ENCODE assay signal across 23 cellular contexts in the genomic region with DNA sequence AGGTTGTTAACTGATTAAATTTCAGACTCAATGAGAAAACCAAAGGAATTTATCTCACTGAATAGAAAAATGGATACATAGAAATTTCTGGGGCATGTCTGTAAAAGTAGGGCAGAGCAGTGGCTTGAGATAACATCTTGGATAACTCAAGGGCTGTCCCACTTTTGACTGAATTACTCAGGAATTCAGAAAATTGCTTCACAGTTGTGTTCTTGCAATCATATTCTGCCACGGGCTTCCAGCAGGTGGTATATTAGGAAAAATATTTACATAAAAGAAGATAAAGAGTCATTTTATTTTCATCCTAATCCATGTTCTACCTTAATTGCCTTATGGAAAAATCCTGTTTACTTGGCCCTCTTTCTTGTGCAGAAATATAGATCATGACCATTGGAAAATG.
DNase-seq lines count a peak whose midpoint lies in the region; ATAC-seq lines count a peak whose summit lies in the region.
"Had no signal": no experiment of that assay in that cellular context is flagged by ENCODE, and none has a peak within 500 bp of the region (broad histone marks: within the 10 kb centered on the region; RNA-seq: fewer than 3 reads in every experiment).

No MANE protein-coding gene starts in this region.

- no peak overlapping the region for H4K91ac ChIP-seq in trophoblast cell (ENCODE audit: low read depth, low read length)

- no CpG with 5 or more reads among the region's 1 CpG for WGBS in trophoblast cell (ENCODE audit: extremely low coverage, insufficient coverage, insufficient read length)

- peaks cover 0 to 3% of the 10 kb centered on the region in 2 experiments for H3K4me1 ChIP-seq in trophoblast cell (ENCODE audit: control insufficient read depth in 1 of 2, insufficient read depth in 2 of 2, low read length in 2 of 2)
- H3K4me1 ChIP-seq: BLaER1 had no signal

- no peaks in the 10 kb centered on the region for H3K27me3 ChIP-seq in trophoblast cell (ENCODE audit: insufficient read depth, low read length)
- H3K27me3 ChIP-seq: BLaER1 had no signal

- no peaks in the 10 kb centered on the region for H3K79me2 ChIP-seq in trophoblast cell (ENCODE audit: control insufficient read depth, insufficient read depth, low read length, poor library complexity)

- no peak overlapping the region for H2BK5ac ChIP-seq in trophoblast cell (ENCODE audit: low read depth, low read length, poor library complexity)

- no peak overlapping the region for H4K8ac ChIP-seq in trophoblast cell (ENCODE audit: low read depth, low read length)

- H3K9me3 Mint-ChIP-seq in activated CD4-positive, alpha-beta memory T cell treated with anti-CD3 and anti-CD28 coated beads, Interleukin-2, amount 10 ng/mL, durations not matched to agents 7 days and 5 days, result peaks cover 2% of the 10 kb centered on the region

- H3K23ac ChIP-seq in trophoblast cell (ENCODE audit: low read length), result no peak overlapping the region

- no peak overlapping the region for H4K12ac ChIP-seq in trophoblast cell (ENCODE audit: low read depth, low read length)

- no peaks in the 10 kb centered on the region for H3K9me3 ChIP-seq in trophoblast cell (ENCODE audit: insufficient read depth, low read depth, low read length)
- H3K9me3 ChIP-seq: BLaER1 had no signal

- H3K4me3 ChIP-seq in trophoblast cell (ENCODE audit: low read depth, low read length), result no peak overlapping the region
- H3K4me3 ChIP-seq: BLaER1 had no signal

- peaks cover 10% of the 10 kb centered on the region for H3K27me3 Mint-ChIP-seq in activated CD4-positive, alpha-beta memory T cell treated with anti-CD3 and anti-CD28 coated beads, Interleukin-2, amount 10 ng/mL, durations not matched to agents 7 days and 5 days

- no peak overlapping the region for H3K4me3 Mint-ChIP-seq in activated CD4-positive, alpha-beta memory T cell treated with anti-CD3 and anti-CD28 coated beads, Interleukin-2, amount 10 ng/mL, durations not matched to agents 7 days and 5 days
- H3K4me3 Mint-ChIP-seq: CD4-positive, CD25-positive, alpha-beta regulatory T cell had no signal

- H2AK5ac ChIP-seq in trophoblast cell (ENCODE audit: low read length), result no peak overlapping the region

- in situ Hi-C loops in G401 (cut with HindIII; ENCODE audit: low sequenced_read_pairs), result no loop called here

- H2BK12ac ChIP-seq in trophoblast cell (ENCODE audit: low read length), result no peak overlapping the region

- no peaks in the 10 kb centered on the region for H3K79me1 ChIP-seq in trophoblast cell (ENCODE audit: low read length)

- no peak overlapping the region for H3K27ac ChIP-seq in trophoblast cell (ENCODE audit: low read depth, low read length)
- H3K27ac ChIP-seq: BLaER1 had no signal

- H3K14ac ChIP-seq in trophoblast cell (ENCODE audit: low read length), result no peak overlapping the region

- H2BK120ac ChIP-seq in trophoblast cell (ENCODE audit: insufficient read depth, low read length, poor library complexity), result no peak overlapping the region

- no peak overlapping the region for H3K4ac ChIP-seq in trophoblast cell (ENCODE audit: low read depth, low read length)

- H3K4me1 Mint-ChIP-seq in activated CD4-positive, alpha-beta memory T cell treated with anti-CD3 and anti-CD28 coated beads, Interleukin-2, amount 10 ng/mL, durations not matched to agents 7 days and 5 days, result no peaks in the 10 kb centered on the region
- H3K4me1 Mint-ChIP-seq: CD4-positive, CD25-positive, alpha-beta regulatory T cell had no signal

- H3K36me3 Mint-ChIP-seq in activated CD4-positive, alpha-beta memory T cell treated with anti-CD3 and anti-CD28 coated beads, Interleukin-2, amount 10 ng/mL, durations not matched to agents 7 days and 5 days (ENCODE audit: low read depth), result no peaks in the 10 kb centered on the region

- H3K9ac ChIP-seq in trophoblast cell (ENCODE audit: low read length), result no peak overlapping the region
- H3K9ac ChIP-seq: BLaER1 had no signal

- H3K18ac ChIP-seq in trophoblast cell (ENCODE audit: low read length), result no peak overlapping the region

- ATAC-seq in GM21717 (IDR thresholded peaks at IDR 0.05; ENCODE audit: unreplicated experiment) (no peak), GM19463 (IDR thresholded peaks at IDR 0.05; ENCODE audit: unreplicated experiment) (no peak)
- ATAC-seq: HepG2 had no signal

- DNase-seq in G401 (ENCODE audit: low spot score), result peak; percentile 25
- DNase-seq in NCI-H226, result peak; percentile 31
- DNase-seq in cerebellar cortex (ENCODE audit: low spot score), result peak; percentile 15
- DNase-seq in trophoblast cell, result peak; percentile 41 to 93
- no peak for DNase-seq in activated CD4-positive, alpha-beta memory T cell treated with anti-CD3 and anti-CD28 coated beads, Interleukin-2, amount 10 ng/mL, durations not matched to agents 7 days and 5 days
- DNase-seq: CD4-positive, CD25-positive, alpha-beta regulatory T cell; DMS153; DND-41; Karpas-422; NCI-H1105; NCI-H146; NCI-H1930; NCI-H2107; NCI-H446 treated with DMSO at 0.1 percent for 48 hours; NCI-H526; NCI-H82; NK-92 treated with Interleukin-12 subunit alpha and Interleukin-12 subunit beta, amount 100 ng/mL, for 24 hours; RPMI8226; SHP77 treated with DMSO at 0.1 percent for 48 hours had no signal

- CTCF ChIA-PET in activated CD4-positive, alpha-beta memory T cell treated with anti-CD3 and anti-CD28 coated beads, Interleukin-2, amount 10 ng/mL, durations not matched to agents 7 days and 5 days (lab: Charles Lee), result no interaction called here

- no peak overlapping the region for H3K27ac Mint-ChIP-seq in activated CD4-positive, alpha-beta memory T cell treated with anti-CD3 and anti-CD28 coated beads, Interleukin-2, amount 10 ng/mL, durations not matched to agents 7 days and 5 days
- H3K27ac Mint-ChIP-seq: CD4-positive, CD25-positive, alpha-beta regulatory T cell had no signal

- no peaks in the 10 kb centered on the region for H3K36me3 ChIP-seq in trophoblast cell (ENCODE audit: control insufficient read depth in 1 of 2, insufficient read depth in 2 of 2, low read length in 2 of 2)
- H3K36me3 ChIP-seq: BLaER1 had no signal

- POLR2A ChIA-PET in activated CD4-positive, alpha-beta memory T cell treated with anti-CD3 and anti-CD28 coated beads, Interleukin-2, amount 10 ng/mL, durations not matched to agents 7 days and 5 days (lab: Charles Lee), result no interaction called here

- H2AFZ ChIP-seq in trophoblast cell (ENCODE audit: insufficient read depth, low read length, poor library complexity), result no peak overlapping the region

- H3K4me2 ChIP-seq in trophoblast cell (ENCODE audit: low read length), result no peak overlapping the region
- H3K4me2 ChIP-seq: BLaER1 had no signal
